In genomic region chr11:27237641-27238040, GRCh38 we compare ENCODE assay signal across 17 cellular contexts.
"Had no signal": no experiment of that assay in that cellular context is flagged by ENCODE, and none has a peak within 500 bp of the region (broad histone marks: within the 10 kb centered on the region; RNA-seq: fewer than 3 reads in every experiment).

No MANE protein-coding gene starts in this region.

- H3K4me3 Mint-ChIP-seq: activated CD4-positive, alpha-beta T cell treated with anti-CD3 and anti-CD28 coated beads, Interleukin-2, amount 10 ng/mL, durations not matched to agents 7 days and 5 days; central memory CD8-positive, alpha-beta T cell; naive B cell had no signal

- H3K27ac Mint-ChIP-seq: activated CD4-positive, alpha-beta T cell treated with anti-CD3 and anti-CD28 coated beads, Interleukin-2, amount 10 ng/mL, durations not matched to agents 7 days and 5 days; naive B cell had no signal

- H3K9me3 ChIP-seq: tibial artery had no signal

- ATAC-seq: foreskin keratinocyte had no signal

- DNase-seq: activated CD4-positive, alpha-beta T cell treated with anti-CD3 and anti-CD28 coated beads, Interleukin-2, amount 10 ng/mL, durations not matched to agents 7 days and 5 days; activated CD8-positive, alpha-beta memory T cell treated with anti-CD3 and anti-CD28 coated beads for 24 hours; activated naive CD4-positive, alpha-beta T cell treated with Interleukin-2 at 50 U/mL for 16 hours; anterior cingulate cortex; brain microvascular endothelial cell; cortex of kidney; effector CD8-positive, alpha-beta T cell; foreskin keratinocyte; glutamatergic neuron; midbrain; naive B cell; stimulated activated CD4-positive, alpha-beta T cell treated with anti-CD3 and anti-CD28 coated beads, Interleukin-15, amount 100 ng/mL, for 24 hours; stimulated activated CD4-positive, alpha-beta T cell treated with anti-CD3 and anti-CD28 coated beads, Interleukin-4, amount 100 ng/mL, for 24 hours; stimulated activated naive CD4-positive, alpha-beta T cell; tibial artery had no signal

- H3K36me3 ChIP-seq: brain microvascular endothelial cell, tibial artery had no signal

- H3K27ac ChIP-seq: brain microvascular endothelial cell, foreskin keratinocyte, parathyroid adenoma, tibial artery had no signal

- H3K27me3 ChIP-seq: brain microvascular endothelial cell, foreskin keratinocyte, tibial artery had no signal

- H3K4me1 Mint-ChIP-seq: activated CD4-positive, alpha-beta T cell treated with anti-CD3 and anti-CD28 coated beads, Interleukin-2, amount 10 ng/mL, durations not matched to agents 7 days and 5 days; central memory CD8-positive, alpha-beta T cell; naive B cell had no signal

- H3K4me3 ChIP-seq: tibial artery had no signal

- H3K9me3 Mint-ChIP-seq: activated CD4-positive, alpha-beta T cell treated with anti-CD3 and anti-CD28 coated beads, Interleukin-2, amount 10 ng/mL, durations not matched to agents 7 days and 5 days; central memory CD8-positive, alpha-beta T cell; naive B cell had no signal

- H3K4me1 ChIP-seq: parathyroid adenoma had no signal

- H3K36me3 Mint-ChIP-seq: naive B cell had no signal
